In genomic region chr6:3831741-3832530, GRCh38 we compare ENCODE assay signal across 16 cellular contexts. TPM values are rescaled to one million over a fixed set of nuclear protein-coding genes. Genes with fewer than 3 reads are reported as not detected.
A peak's percentile ranks its signal among the peaks of the same experiment; 100 is the strongest.
DNase-seq lines count a peak whose midpoint lies in the region; ATAC-seq and TF ChIP-seq lines count a peak whose summit lies in the region.
"Had no signal": no experiment of that assay in that cellular context is flagged by ENCODE, and none has a peak within 500 bp of the region (broad histone marks: within the 10 kb centered on the region; RNA-seq: fewer than 3 reads in every experiment).

No MANE protein-coding gene starts in this region.

- DNase-seq in GM23248 (peak; percentile 40), RWPE2 (ENCODE audit: low spot score) (no peak), islet precursor cell (peak; percentile 15), pulmonary artery endothelial cell (ENCODE audit: low read depth, low spot score) (peak; percentile 36), MG63 (no peak), GM19240 (ENCODE audit: insufficient read length, low spot score) (no peak), OCI-LY7 (ENCODE audit: low spot score) (no peak)
- DNase-seq: BE2C; CD8-positive, alpha-beta T cell; EL; Kasumi-1; NCI-H1417; NCI-H1930; NCI-H2171 treated with DMSO at 0.1 percent for 48 hours; NCI-H510A had no signal

- intact Hi-C loops in OCI-LY7 (cut with micrococcal nuclease; ENCODE audit: unreplicated experiment): no loop called here

- WGBS in GM23248 (ENCODE audit: low coverage in 1 of 2, low lambda C conversion rate in 2 of 2, missing lambda C conversion rate in 2 of 2), 2 experiments: 51 to 53% methylated on average over 6 of the region's 6 CpGs

- H3K4me2 ChIP-seq in GM23248 (ENCODE audit: unreplicated experiment) (peak overlapping the region; percentile 7), OCI-LY7 (ENCODE audit: low read length) (no peak overlapping the region)

- in situ Hi-C loops in GM23248 (cut with MboI): no loop called here

- H2AFZ ChIP-seq in GM23248 (peak overlapping the region; percentile 53), OCI-LY7 (ENCODE audit: low read length) (no peak overlapping the region)

- H3K79me2 ChIP-seq in GM23248 (ENCODE audit: insufficient read depth) (no peaks in the 10 kb centered on the region), OCI-LY7 (ENCODE audit: insufficient read depth, low read depth, low read length) (no peaks in the 10 kb centered on the region)

- no peaks in the 10 kb centered on the region for H3K36me3 ChIP-seq in GM23248 (ENCODE audit: low read depth)
- H3K36me3 ChIP-seq in RWPE2 (ENCODE audit: low read depth): no peaks in the 10 kb centered on the region
- no peaks in the 10 kb centered on the region for H3K36me3 ChIP-seq in MG63
- no peaks in the 10 kb centered on the region for H3K36me3 ChIP-seq in OCI-LY7 (ENCODE audit: insufficient read depth, low read length)
- H3K36me3 ChIP-seq: BE2C, HAP-1 had no signal

- no peak for ATAC-seq in RWPE2 (ENCODE audit: low read depth)
- ATAC-seq: CD8-positive, alpha-beta T cell had no signal

- no TSS peak for BruUV-seq in OCI-LY7 (replicated peaks; lab: Mats Ljungman, UMichigan)

- no peak overlapping the region for H3K9ac ChIP-seq in GM23248

- POLR2A ChIA-PET in OCI-LY7 (lab: Charles Lee): interaction anchor here (0.7 kb wide), 2 partner anchors 61 to 63 kb away, joined by 3 to 4 read pairs; no protein-coding TSS in a partner anchor

- H3K27me3 ChIP-seq in GM23248 (replicated peaks; ENCODE audit: insufficient read depth) (no peaks in the 10 kb centered on the region), RWPE2 (ENCODE audit: insufficient read depth, poor library complexity, severe bottlenecking) (no peaks in the 10 kb centered on the region), MG63 (no peaks in the 10 kb centered on the region)
- H3K27me3 ChIP-seq: BE2C had no signal

- H3K4me3 ChIP-seq in GM23248 (no peak overlapping the region), RWPE2 (ENCODE audit: severe bottlenecking) (no peak overlapping the region), MG63 (no peak overlapping the region), OCI-LY7 (ENCODE audit: low read depth, low read length, poor library complexity, severe bottlenecking) (no peak overlapping the region)
- H3K4me3 ChIP-seq: HAP-1 had no signal

- no peaks in the 10 kb centered on the region for H4K20me1 ChIP-seq in GM23248 (ENCODE audit: insufficient read depth)
- H4K20me1 ChIP-seq in OCI-LY7 (ENCODE audit: insufficient read depth, low read length): no peaks in the 10 kb centered on the region

- H3F3A ChIP-seq in GM23248 (ENCODE audit: insufficient read depth): peaks cover 26% of the 10 kb centered on the region

- CTCF ChIA-PET in OCI-LY7 (lab: Charles Lee; ENCODE audit: unreplicated experiment): no interaction called here

- H3K9me3 ChIP-seq in GM23248 (ENCODE audit: low read depth) (no peaks in the 10 kb centered on the region), RWPE2 (ENCODE audit: severe bottlenecking) (no peaks in the 10 kb centered on the region), MG63 (no peaks in the 10 kb centered on the region), OCI-LY7 (ENCODE audit: low read length) (no peaks in the 10 kb centered on the region)
- H3K9me3 ChIP-seq: BE2C, HAP-1 had no signal

- 0 out of 2 replicates have a peak overlapping the region, but pooled peaks have one; percentile 4 for H3K27ac ChIP-seq in GM23248
- H3K27ac ChIP-seq in RWPE2 (ENCODE audit: poor library complexity, severe bottlenecking): peak overlapping the region; percentile 7
- no peak overlapping the region for H3K27ac ChIP-seq in OCI-LY7 (ENCODE audit: low read depth, low read length, poor library complexity, severe bottlenecking)

- no peak for TF ChIP-seq CTCF in RWPE2 (IDR thresholded peaks at IDR 0.05; ENCODE audit: poor library complexity, severe bottlenecking)
- TF ChIP-seq CTCF in OCI-LY7 (conservative IDR thresholded peaks at IDR 0.05; ENCODE audit: low read length): no peak

- H3K9me2 ChIP-seq in GM23248 (ENCODE audit: insufficient read depth) (no peaks in the 10 kb centered on the region), OCI-LY7 (ENCODE audit: insufficient read depth, low read length) (no peaks in the 10 kb centered on the region)

- H3K4me1 ChIP-seq in GM23248 (ENCODE audit: insufficient read depth) (peaks cover 28% of the 10 kb centered on the region), RWPE2 (ENCODE audit: insufficient read depth, poor library complexity, severe bottlenecking) (peaks cover 4% of the 10 kb centered on the region), OCI-LY7 (ENCODE audit: insufficient read depth, low read length, poor library complexity, severe bottlenecking) (no peaks in the 10 kb centered on the region)
- H3K4me1 ChIP-seq: BE2C, HAP-1 had no signal

RNA-seq across cellular contexts. Expression of gene FAM50B, which starts 17.2 kb away (rescaled TPM):
- total RNA-seq in GM23248 (2014; rRNA removed; shearing (Covaris generic)): 6.1 and 7.6 TPM in 2 replicates
- 12.1 and 14.0 TPM in 2 replicates for polyA plus RNA-seq in GM23248 (2016; fragmentation: Nextera tagmentation; extraction: Ambion mirVana)
- 8.7 and 18.9 TPM in 2 replicates for total RNA-seq in pulmonary artery endothelial cell
- not detected in 2 replicates for total RNA-seq in MG63 (2014; rRNA removed; shearing (Covaris generic); ENCODE audit: low replicate concordance)
- total RNA-seq in OCI-LY7 (2014; rRNA removed; shearing (Covaris generic)): not detected in 2 replicates
- total RNA-seq in OCI-LY7 (2022): not detected in 2 replicates

Comparison
In these comparisons a context has a peak if more than half of its experiments do, and no peak if none do; other contexts are left out.
1. DNase-seq: peak in GM23248 (single experiment), islet precursor cell (single experiment) and pulmonary artery endothelial cell (single experiment); none in RWPE2 (single experiment), MG63 (single experiment), GM19240 (single experiment) and OCI-LY7 (single experiment).